In the genomic region with DNA sequence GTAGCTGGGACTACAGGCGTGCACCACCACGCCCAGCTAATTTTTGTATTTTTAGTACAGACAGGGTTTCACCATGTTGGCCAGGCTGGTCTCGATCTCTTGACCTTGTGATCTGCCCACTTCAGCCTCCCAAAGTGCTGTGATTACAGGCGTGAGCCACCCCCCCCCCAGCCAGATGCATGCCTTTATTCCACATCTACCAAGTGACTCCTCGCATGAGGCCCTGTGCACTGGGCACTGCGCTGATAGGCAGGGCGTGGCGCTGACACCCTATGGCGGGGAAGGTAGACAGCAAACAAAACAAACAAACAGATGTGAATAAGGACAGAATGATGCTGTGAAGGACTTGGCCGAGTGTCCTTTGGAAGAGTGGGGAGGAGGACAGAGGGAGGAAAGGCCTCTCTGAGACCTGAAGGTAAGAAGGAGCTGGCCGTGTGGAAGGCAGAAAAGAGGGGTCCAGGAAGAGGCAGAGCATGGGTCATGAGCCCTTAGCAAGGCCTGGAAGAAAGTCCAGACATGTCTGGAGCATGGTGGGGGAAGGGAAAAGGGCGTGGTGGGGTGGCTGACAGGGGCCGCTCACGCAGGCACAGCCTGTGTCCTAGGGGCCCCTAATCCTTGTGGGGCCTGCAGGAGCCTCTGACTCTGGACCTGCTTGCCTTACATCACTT, we compare ENCODE assay signal across 22 cellular contexts.
"Had no signal": no experiment of that assay in that cellular context is flagged by ENCODE, and none has a peak within 500 bp of the region (broad histone marks: within the 10 kb centered on the region; RNA-seq: fewer than 3 reads in every experiment).

No MANE protein-coding gene starts in this region.

- H3K27ac Mint-ChIP-seq: natural killer cell; stimulated activated naive CD8-positive, alpha-beta T cell treated with anti-CD3 and anti-CD28 coated beads, Interleukin-15, amount 100 ng/mL, for 72 hours had no signal

- H3K27ac ChIP-seq: dorsolateral prefrontal cortex, gastrocnemius medialis, hepatocyte, left lung, psoas muscle, sigmoid colon, thyroid gland had no signal

- DNase-seq: cortex of kidney; effector CD4-positive, alpha-beta T cell; foreskin fibroblast; head of caudate nucleus; kidney; left lung; mammary epithelial cell; mesendoderm; natural killer cell; psoas muscle; right cardiac atrium; sigmoid colon; stimulated activated CD4-positive, alpha-beta T cell treated with anti-CD3 and anti-CD28 coated beads, Interleukin-15, amount 100 ng/mL, for 24 hours; stimulated activated CD4-positive, alpha-beta T cell treated with anti-CD3 and anti-CD28 coated beads, Interleukin-2, amount 100 ng/mL, for 48 hours; stimulated activated naive CD4-positive, alpha-beta T cell; stimulated activated naive CD8-positive, alpha-beta T cell treated with anti-CD3 and anti-CD28 coated beads, Interleukin-15, amount 100 ng/mL, for 72 hours; thyroid gland; trophoblast cell had no signal

- H3K4me1 ChIP-seq: left lung, thyroid gland had no signal

- H3K4me1 Mint-ChIP-seq: central memory CD8-positive, alpha-beta T cell; natural killer cell; stimulated activated naive CD8-positive, alpha-beta T cell treated with anti-CD3 and anti-CD28 coated beads, Interleukin-15, amount 100 ng/mL, for 72 hours had no signal

- H3K27me3 ChIP-seq: dorsolateral prefrontal cortex, gastrocnemius medialis, hepatocyte, sigmoid colon, thyroid gland had no signal

- H3K36me3 ChIP-seq: gastrocnemius medialis, left lung, sigmoid colon, thyroid gland had no signal

- H3K9me3 Mint-ChIP-seq: central memory CD8-positive, alpha-beta T cell; natural killer cell; stimulated activated naive CD8-positive, alpha-beta T cell treated with anti-CD3 and anti-CD28 coated beads, Interleukin-15, amount 100 ng/mL, for 72 hours had no signal

- H3K9me3 ChIP-seq: gastrocnemius medialis, left lung, psoas muscle, sigmoid colon, thyroid gland had no signal

- H3K79me2 ChIP-seq: hepatocyte had no signal

- H3K4me3 ChIP-seq: dorsolateral prefrontal cortex, gastrocnemius medialis, hepatocyte, left lung, psoas muscle, sigmoid colon, thyroid gland had no signal

- ATAC-seq: gastrocnemius medialis; left lung; natural killer cell; psoas muscle; right cardiac atrium; stimulated activated naive CD8-positive, alpha-beta T cell treated with anti-CD3 and anti-CD28 coated beads, Interleukin-15, amount 100 ng/mL, for 72 hours had no signal

- H3K4me2 ChIP-seq: hepatocyte had no signal

- H3K4me3 Mint-ChIP-seq: central memory CD8-positive, alpha-beta T cell; natural killer cell; stimulated activated naive CD8-positive, alpha-beta T cell treated with anti-CD3 and anti-CD28 coated beads, Interleukin-15, amount 100 ng/mL, for 72 hours had no signal

- H3K36me3 Mint-ChIP-seq: natural killer cell had no signal

- H2AFZ ChIP-seq: hepatocyte had no signal
